31 cellular contexts compared by ENCODE assay signal in the genomic region with DNA sequence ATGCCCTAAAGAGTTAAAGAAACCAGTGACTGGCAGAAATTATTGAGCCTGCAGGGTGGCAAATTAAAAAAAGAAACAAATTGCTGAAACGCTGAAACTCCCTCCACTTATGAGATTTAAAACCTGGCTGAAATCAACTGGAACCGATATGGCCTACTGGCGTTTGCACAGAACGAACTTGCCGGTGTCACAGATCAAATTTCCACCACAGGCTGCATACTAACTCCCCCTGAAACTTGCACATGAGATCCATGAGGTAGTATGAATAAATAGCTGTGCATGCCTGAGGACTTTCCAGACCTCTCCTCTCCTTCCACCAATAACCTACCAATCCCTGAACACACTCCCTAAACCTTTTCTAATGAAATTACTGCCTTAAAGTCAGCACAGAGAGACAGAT.
DNase-seq lines count a peak whose midpoint lies in the region; ATAC-seq and TF ChIP-seq lines count a peak whose summit lies in the region.
"Had no signal": no experiment of that assay in that cellular context is flagged by ENCODE, and none has a peak within 500 bp of the region (broad histone marks: within the 10 kb centered on the region; RNA-seq: fewer than 3 reads in every experiment).

No MANE protein-coding gene starts in this region.

- H3K4me3 ChIP-seq in mesendoderm (ENCODE audit: low read length) (no peak overlapping the region), OCI-LY7 (ENCODE audit: low read depth, low read length, poor library complexity, severe bottlenecking) (no peak overlapping the region)
- H3K4me3 ChIP-seq: breast epithelium, coronary artery, GM12878, HAP-1, left lung, stomach, transverse colon had no signal

- no peak for ATAC-seq in HG02981 (IDR thresholded peaks at IDR 0.05; ENCODE audit: unreplicated experiment)
- ATAC-seq: effector memory CD8-positive, alpha-beta T cell; foreskin keratinocyte; GM12878; left lung; natural killer cell; PC-3; sciatic nerve had no signal

- no peak overlapping the region for H2BK15ac ChIP-seq in mesendoderm (replicated peaks; ENCODE audit: low read depth)

- H3K18ac ChIP-seq in mesendoderm (ENCODE audit: low read length), result no peak overlapping the region

- H3K9me2 ChIP-seq in OCI-LY7 (ENCODE audit: insufficient read depth, low read length), result no peaks in the 10 kb centered on the region

- H2BK5ac ChIP-seq in mesendoderm (ENCODE audit: low read length), result no peak overlapping the region

- no peak overlapping the region for H2BK120ac ChIP-seq in mesendoderm (ENCODE audit: low read depth, low read length)

- H3K79me2 ChIP-seq in mesendoderm (ENCODE audit: control insufficient read depth, insufficient read depth, low read length) (no peaks in the 10 kb centered on the region), OCI-LY7 (ENCODE audit: insufficient read depth, low read depth, low read length) (no peaks in the 10 kb centered on the region)

- no peak overlapping the region for H3K4ac ChIP-seq in mesendoderm (ENCODE audit: low read depth, low read length)

- BruUV-seq in OCI-LY7 (replicated peaks; lab: Mats Ljungman, UMichigan), result no TSS peak

- no peaks in the 10 kb centered on the region for H3K79me1 ChIP-seq in mesendoderm (ENCODE audit: low read length)

- no peak overlapping the region for H3K56ac ChIP-seq in mesendoderm (ENCODE audit: low read length)

- POLR2A ChIA-PET in OCI-LY7 (lab: Charles Lee), result interaction anchor here (0.7 kb wide), 1 partner anchor 1109 kb away, joined by 3 read pairs; no protein-coding TSS in a partner anchor

- H3K27me3 ChIP-seq in mesendoderm (ENCODE audit: insufficient read depth, low read length, poor library complexity), result no peaks in the 10 kb centered on the region
- H3K27me3 ChIP-seq: breast epithelium, foreskin keratinocyte, left lung, stomach, transverse colon had no signal

- H3K4me1 ChIP-seq in mesendoderm (ENCODE audit: control insufficient read depth, low read depth, low read length), result no peaks in the 10 kb centered on the region
- no peaks in the 10 kb centered on the region for H3K4me1 ChIP-seq in OCI-LY7 (ENCODE audit: insufficient read depth, low read length, poor library complexity, severe bottlenecking)
- H3K4me1 ChIP-seq: breast epithelium, foreskin keratinocyte, HAP-1, left lung, stomach, transverse colon had no signal

- no peak overlapping the region for H3K23ac ChIP-seq in mesendoderm (ENCODE audit: low read length)

- H3K27ac ChIP-seq in mesendoderm (ENCODE audit: low read depth, low read length) (no peak overlapping the region), OCI-LY7 (ENCODE audit: low read depth, low read length, poor library complexity, severe bottlenecking) (no peak overlapping the region)
- H3K27ac ChIP-seq: breast epithelium, coronary artery, foreskin keratinocyte, left lung, stomach, transverse colon had no signal

- no peaks in the 10 kb centered on the region for H3K9me3 ChIP-seq in OCI-LY7 (ENCODE audit: low read length)
- H3K9me3 ChIP-seq: breast epithelium, HAP-1, stomach, transverse colon had no signal

- H3K36me3 ChIP-seq in mesendoderm (ENCODE audit: control insufficient read depth, insufficient read depth, low read length) (no peaks in the 10 kb centered on the region), OCI-LY7 (ENCODE audit: insufficient read depth, low read length) (no peaks in the 10 kb centered on the region; the same call in 1 of the 2 replicates)
- H3K36me3 ChIP-seq: breast epithelium, HAP-1, left lung, stomach, transverse colon had no signal

- no peak overlapping the region for H2AK5ac ChIP-seq in mesendoderm (ENCODE audit: low read length)

- H3K9ac ChIP-seq in mesendoderm (ENCODE audit: low read length), result no peak overlapping the region

- no peak overlapping the region for H3K4me2 ChIP-seq in mesendoderm (ENCODE audit: low read length)
- H3K4me2 ChIP-seq in OCI-LY7 (ENCODE audit: low read length), result no peak overlapping the region

- intact Hi-C loops in OCI-LY7 (cut with micrococcal nuclease; ENCODE audit: unreplicated experiment), result no loop called here

- DNase-seq in NCI-H2081 (lab: John Stamatoyannopoulos, UW), result peak; percentile 0 to 27
- DNase-seq in NCI-H2081 treated with DMSO at 0.1 percent for 48 hours (lab: John Stamatoyannopoulos, UW), result no peak
- DNase-seq in NCI-H526 (lab: John Stamatoyannopoulos, UW), result peak; percentile 45 to 78
- DNase-seq in mesendoderm, result no peak
- DNase-seq in OCI-LY7 (ENCODE audit: low spot score), result no peak
- DNase-seq in NCI-H748 treated with DMSO at 0.1 percent for 48 hours (lab: John Stamatoyannopoulos, UW), result no peak
- DNase-seq in 8988T, result no peak
- DNase-seq: activated CD4-positive, alpha-beta T cell treated with anti-CD3 and anti-CD28 coated beads, Interleukin-2, amount 10 ng/mL, durations not matched to agents 7 days and 5 days; activated naive CD4-positive, alpha-beta T cell treated with Interleukin-2 at 50 U/mL for 16 hours; activated T-cell treated with anti-CD3 and anti-CD28 coated beads, Interleukin-2, amount 50 U/mL, for 48 hours; amniotic stem cell; CD8-positive, alpha-beta memory T cell; DND-41; effector memory CD8-positive, alpha-beta T cell; foreskin keratinocyte; left lung; natural killer cell; NCI-H1048; NCI-H1930; NCI-H774; PC-3; Right ventricle myocardium superior; stomach; T-helper 9 cell; transverse colon had no signal

- H2AFZ ChIP-seq in OCI-LY7 (ENCODE audit: low read length), result no peak overlapping the region

- no peaks in the 10 kb centered on the region for H4K20me1 ChIP-seq in OCI-LY7 (ENCODE audit: insufficient read depth, low read length)

- CTCF ChIA-PET in OCI-LY7 (lab: Charles Lee; ENCODE audit: unreplicated experiment), result no interaction called here

- H4K8ac ChIP-seq in mesendoderm (ENCODE audit: low read depth, low read length), result peak overlapping the region; percentile 39

- no peak for TF ChIP-seq CTCF in OCI-LY7 (conservative IDR thresholded peaks at IDR 0.05; ENCODE audit: low read length)

- H4K5ac ChIP-seq in mesendoderm (ENCODE audit: low read length), result no peak overlapping the region

- WGBS in mesendoderm (ENCODE audit: extremely low coverage, insufficient coverage, low lambda C conversion rate), result no CpG with 5 or more reads among the region's 5 CpGs

Comparison
In these comparisons a context has a peak if more than half of its experiments do, and no peak if none do; other contexts are left out.
1. DNase-seq: peak in NCI-H2081 (2 of 2) and NCI-H526 (2 of 2); none in NCI-H2081 treated with DMSO at 0.1 percent for 48 hours (single experiment), mesendoderm (single experiment), OCI-LY7 (single experiment), NCI-H748 treated with DMSO at 0.1 percent for 48 hours (single experiment) and 8988T (single experiment).